ENCODE assay signal across 13 cellular contexts in genomic region chr2:157329524-157329923, GRCh38. TPM values are rescaled to one million over a fixed set of nuclear protein-coding genes. Genes with fewer than 3 reads are reported as not detected.
A peak's percentile ranks its signal among the peaks of the same experiment; 100 is the strongest.
DNase-seq lines count a peak whose midpoint lies in the region; ATAC-seq, FAIRE-seq and TF ChIP-seq lines count a peak whose summit lies in the region.
"Had no signal": no experiment of that assay in that cellular context is flagged by ENCODE, and none has a peak within 500 bp of the region (broad histone marks: within the 10 kb centered on the region; RNA-seq: fewer than 3 reads in every experiment).

No MANE protein-coding gene starts in this region.

- H3K36me3 ChIP-seq in liver (ENCODE audit: control insufficient read depth in 4 of 4, insufficient read depth in 3 of 4, low read depth in 1 of 4, low read length in 3 of 4) (no peaks in the 10 kb centered on the region), HepG2 (replicated peaks in 1 of 2; ENCODE audit: control insufficient read depth in 1 of 2, insufficient read depth in 2 of 2, low read length in 2 of 2) (no peaks in the 10 kb centered on the region), MG63 (no peaks in the 10 kb centered on the region)
- no peaks in the 10 kb centered on the region for H3K36me3 ChIP-seq in CD8-positive, alpha-beta T cell (ENCODE audit: insufficient read depth, low read length)
- H3K36me3 ChIP-seq: sigmoid colon, thoracic aorta had no signal

- no peak overlapping the region for H3K4me2 ChIP-seq in HepG2 (ENCODE audit: low read depth, low read length)

- BruUV-seq in HepG2 (replicated peaks; lab: Mats Ljungman, UMichigan): no TSS peak

- H3K4me3 ChIP-seq in liver (ENCODE audit: low read depth in 1 of 3, low read length in 3 of 3): no peak overlapping the region
- H3K4me3 ChIP-seq in HepG2 (replicated peaks in 1 of 3; ENCODE audit: insufficient read depth in 1 of 3, low read depth in 2 of 3, low read length in 3 of 3): no peak overlapping the region
- H3K4me3 ChIP-seq in CD8-positive, alpha-beta T cell (ENCODE audit: low read depth, low read length): no peak overlapping the region
- no peak overlapping the region for H3K4me3 ChIP-seq in MG63
- H3K4me3 ChIP-seq: sigmoid colon, thoracic aorta had no signal

- TF ChIP-seq EP300 in HepG2 (IDR thresholded peaks at IDR 0.05; ENCODE audit: low read depth in 2 of 2, low read length in 2 of 2): no peak
- no peak for TF ChIP-seq EP300 in HepG2 (CRISPR knock-in tag; IDR thresholded peaks at IDR 0.05; ENCODE audit: borderline replicate concordance)

- ATAC-seq in HepG2: no peak
- no peak for ATAC-seq in CD8-positive, alpha-beta T cell

- no peaks in the 10 kb centered on the region for H3K79me2 ChIP-seq in HepG2 (ENCODE audit: insufficient read depth, low read length)

- H3K27ac ChIP-seq in liver (ENCODE audit: low read depth in 1 of 2, low read length in 2 of 2): no peak overlapping the region
- no peak overlapping the region for H3K27ac ChIP-seq in HepG2 (ENCODE audit: extremely low read length, insufficient read depth, low read length)
- H3K27ac ChIP-seq in CD8-positive, alpha-beta T cell (ENCODE audit: low read depth, low read length): no peak overlapping the region
- H3K27ac ChIP-seq: sigmoid colon, thoracic aorta had no signal

- peaks cover 3% of the 10 kb centered on the region for H3K36me3 Mint-ChIP-seq in CD8-positive, alpha-beta T cell

- H2AFZ ChIP-seq in HepG2 (ENCODE audit: low read length): no peak overlapping the region

- TF ChIP-seq RAD21 in liver (IDR thresholded peaks at IDR 0.05) (peak in 1 of 2 donors; percentile 19), HepG2 (CRISPR knock-in tag; IDR thresholded peaks at IDR 0.05) (no peak)

- no peak overlapping the region for H3K27ac Mint-ChIP-seq in CD8-positive, alpha-beta T cell

- H3K9ac ChIP-seq in liver (ENCODE audit: low read depth in 1 of 2, low read length in 2 of 2): no peak overlapping the region
- no peak overlapping the region for H3K9ac ChIP-seq in HepG2 (ENCODE audit: insufficient read depth, low read depth, low read length)

- TF ChIP-seq CTCF in liver (IDR thresholded peaks at IDR 0.05; ENCODE audit: low read depth, low read length, missing input control): no peak
- TF ChIP-seq CTCF in HepG2 (CRISPR knock-in tag; IDR thresholded peaks at IDR 0.05): no peak
- TF ChIP-seq CTCF in CD8-positive, alpha-beta T cell (IDR thresholded peaks at IDR 0.05): no peak

- H3K4me1 Mint-ChIP-seq in CD8-positive, alpha-beta T cell (ENCODE audit: low read depth): peaks cover 69% of the 10 kb centered on the region

- in situ Hi-C loops in HepG2 (cut with HindIII; ENCODE audit: extremely low pct_ligation_motif_present, low pct_unique_long_range_greater_than_20kb): no loop called here

- intact Hi-C loops in HepG2 (cut with micrococcal nuclease; ENCODE audit: unreplicated experiment): loop anchor here (5.0 kb wide), 1 partner anchor 133 kb away; no protein-coding TSS in a partner anchor
- intact Hi-C loops in CD8-positive, alpha-beta T cell (cut with DNase I, micrococcal nuclease): loop anchor here (2.0 to 5.0 kb wide), 4 partner anchors 19 to 268 kb away; no protein-coding TSS in a partner anchor

- H3K4me1 ChIP-seq in liver (ENCODE audit: control insufficient read depth in 4 of 4, insufficient read depth in 4 of 4, low read length in 3 of 4) (peaks cover 0 to 4% (median 1%) of the 10 kb centered on the region in 4 donors), HepG2 (ENCODE audit: insufficient read depth, low read length) (no peaks in the 10 kb centered on the region)
- peaks cover 47% of the 10 kb centered on the region for H3K4me1 ChIP-seq in CD8-positive, alpha-beta T cell (ENCODE audit: insufficient read depth, low read length)

- no peak for FAIRE-seq in HepG2 (lab: Jason Lieb, UNC)

- H3K4me3 Mint-ChIP-seq in CD8-positive, alpha-beta T cell: no peak overlapping the region

- no peaks in the 10 kb centered on the region for H3K27me3 ChIP-seq in liver (ENCODE audit: control insufficient read depth in 4 of 4, insufficient read depth in 4 of 4, low read length in 3 of 4)
- H3K27me3 ChIP-seq in HepG2 (ENCODE audit: control insufficient read depth in 1 of 2, insufficient read depth in 2 of 2, low read length in 2 of 2): no peaks in the 10 kb centered on the region
- no peaks in the 10 kb centered on the region for H3K27me3 ChIP-seq in CD8-positive, alpha-beta T cell (ENCODE audit: insufficient read depth, low read length)
- no peaks in the 10 kb centered on the region for H3K27me3 ChIP-seq in MG63
- H3K27me3 ChIP-seq: sigmoid colon had no signal

- no peaks in the 10 kb centered on the region for H4K20me1 ChIP-seq in HepG2 (ENCODE audit: insufficient read depth, low read length)

- POLR2A ChIA-PET in HepG2 (lab: Yijun Ruan, JAX): no interaction called here
- POLR2A ChIA-PET in CD8-positive, alpha-beta T cell (lab: Charles Lee): interaction anchor here (1.1 to 3.2 kb wide), 3 partner anchors 110 to 295 kb away, joined by 3 to 26 read pairs (median 4); partner anchors contain the start of gene CYTIP

- WGBS in liver: 64% methylated on average over 9 of the region's 9 CpGs
- WGBS in HepG2 (ENCODE audit: low lambda C conversion rate): 38% methylated on average over 9 of the region's 9 CpGs

- no peak for TF ChIP-seq POLR2A in HepG2 (IDR thresholded peaks at IDR 0.05; ENCODE audit: insufficient read depth in 1 of 2, low read depth in 2 of 2, low read length in 2 of 2)

- no peaks in the 10 kb centered on the region for H3K9me3 Mint-ChIP-seq in CD8-positive, alpha-beta T cell

- H3K27me3 Mint-ChIP-seq in CD8-positive, alpha-beta T cell (ENCODE audit: low read depth): no peaks in the 10 kb centered on the region

- H3K9me3 ChIP-seq in liver (ENCODE audit: control insufficient read depth in 4 of 4, low read length in 3 of 4): no peaks in the 10 kb centered on the region
- no peaks in the 10 kb centered on the region for H3K9me3 ChIP-seq in HepG2 (ENCODE audit: low read length)
- H3K9me3 ChIP-seq in CD8-positive, alpha-beta T cell (ENCODE audit: low read length): no peaks in the 10 kb centered on the region
- H3K9me3 ChIP-seq in MG63: no peaks in the 10 kb centered on the region
- H3K9me3 ChIP-seq: sigmoid colon, thoracic aorta had no signal

- DNase-seq in HepG2 (ENCODE audit: low spot score): no peak
- peak; percentile 92 for DNase-seq in NCI-H748 (lab: John Stamatoyannopoulos, UW; ENCODE audit: unreplicated experiment)
- DNase-seq in kidney glomerular epithelial cell (lab: John Stamatoyannopoulos, UW): peak; percentile 28
- no peak for DNase-seq in stimulated activated CD4-positive, alpha-beta T cell treated with anti-CD3 and anti-CD28 coated beads, Interleukin-1b, Interleukin-23, amount 100 ng/mL, for 48 hours
- no peak for DNase-seq in CD8-positive, alpha-beta T cell
- DNase-seq in NCI-H226: no peak
- DNase-seq in MG63: no peak
- DNase-seq: MV-4-11, sigmoid colon had no signal

- CTCF ChIA-PET in HepG2 (lab: Yijun Ruan, JAX; ENCODE audit: low intra/inter-chr PET ratio, low total read pairs): no interaction called here
- CTCF ChIA-PET in CD8-positive, alpha-beta T cell (lab: Charles Lee): interaction anchor here (0.8 to 12.8 kb wide), 15 partner anchors 8 to 300 kb away, joined by 3 to 303 read pairs (median 4); partner anchors contain the start of gene CYTIP

TF ChIP-seq in HepG2, 621 proteins besides CTCF, POLR2A, EP300 and RAD21 (continues in another document):
- TF ChIP-seq ZNF550 (CRISPR knock-in tag; IDR thresholded peaks at IDR 0.05; ENCODE audit: borderline replicate concordance) (no peak), SMARCC2 (IDR thresholded peaks at IDR 0.05) (no peak), ZNF883 (CRISPR knock-in tag; IDR thresholded peaks at IDR 0.05; ENCODE audit: not compliant biosample characterization) (no peak), KDM3A (CRISPR knock-in tag; IDR thresholded peaks at IDR 0.05; ENCODE audit: low read depth) (no peak), KDM6A (CRISPR knock-in tag; IDR thresholded peaks at IDR 0.05; ENCODE audit: low read depth) (no peak), ATF2 (CRISPR knock-in tag; IDR thresholded peaks at IDR 0.05) (no peak)

RNA-seq across cellular contexts. Expression of gene ERMN, which starts 3.9 kb away (rescaled TPM):
- total RNA-seq in liver (under 1 TPM in 1 of 2 donors, not detected in 1; 0.08 TPM), HepG2 (2016; rRNA removed; fragmentation: Illumina TruSeq; extraction: Trizol) (not detected in 2 replicates)
- polyA plus RNA-seq in liver (under 1 TPM in 1 of 2 donors, not detected in 1; 0.05 TPM), HepG2 (2011; rRNA removed) (not detected in 2 replicates)
- total RNA-seq in HepG2 (2016; cell fraction: cytosol; rRNA removed; fragmentation: Illumina TruSeq; extraction: Trizol; ENCODE audit: low read depth): not detected in 2 replicates
- total RNA-seq in HepG2 (2016; cell fraction: insoluble cytoplasmic fraction; rRNA removed; fragmentation: Illumina TruSeq; extraction: Trizol): not detected in 2 replicates
- total RNA-seq in HepG2 (2016; cell fraction: membrane; rRNA removed; fragmentation: Illumina TruSeq; extraction: Trizol): not detected in 2 replicates
- not detected in 2 replicates for total RNA-seq in HepG2 (2016; cell fraction: nucleus; rRNA removed; fragmentation: Illumina TruSeq; extraction: Trizol)
- not detected in 2 replicates for polyA plus RNA-seq in HepG2 (2011; cell fraction: cytosol; rRNA removed)
- polyA plus RNA-seq in HepG2 (2011; cell fraction: nucleus; rRNA removed): not detected in 2 replicates
- not detected in 2 replicates for polyA plus RNA-seq in HepG2 (2012)
- not detected in 2 replicates for polyA plus RNA-seq in HepG2 (2016; cell fraction: cytosol; fragmentation: Illumina TruSeq; extraction: Trizol; ENCODE audit: low read depth)
- polyA plus RNA-seq in HepG2 (2016; cell fraction: insoluble cytoplasmic fraction; fragmentation: Illumina TruSeq; extraction: Trizol; ENCODE audit: low read depth): not detected in 2 replicates
- not detected in 2 replicates for polyA plus RNA-seq in HepG2 (2016; cell fraction: membrane; fragmentation: Illumina TruSeq; extraction: Trizol; ENCODE audit: low read depth)
- polyA plus RNA-seq in HepG2 (2016; cell fraction: nucleus; fragmentation: Illumina TruSeq; extraction: Trizol; ENCODE audit: insufficient read depth, low read depth): not detected in 2 replicates
- not detected in 2 replicates for polyA minus RNA-seq in HepG2 (2011; rRNA and poly(A)+ RNA removed; ENCODE audit: low replicate concordance)
- not detected in 2 replicates for polyA minus RNA-seq in HepG2 (2011; cell fraction: cytosol; rRNA and poly(A)+ RNA removed)
- not detected in 2 replicates for polyA minus RNA-seq in HepG2 (2011; cell fraction: nucleus; rRNA and poly(A)+ RNA removed)
- 10 to 100 TPM; 20.7 to 23.6 TPM for total RNA-seq in CD8-positive, alpha-beta T cell
- total RNA-seq in MG63 (2014; rRNA removed; shearing (Covaris generic); ENCODE audit: low replicate concordance): not detected in 2 replicates
- total RNA-seq: epithelial cell of proximal tubule had no signal
- polyA plus RNA-seq: AG04450 had no signal

Comparison
In these comparisons a context has a peak if more than half of its experiments do, and no peak if none do; other contexts are left out.
1. DNase-seq: peak in NCI-H748 (single experiment) and kidney glomerular epithelial cell (single experiment); none in HepG2 (single experiment), stimulated activated CD4-positive, alpha-beta T cell treated with anti-CD3 and anti-CD28 coated beads, Interleukin-1b, Interleukin-23, amount 100 ng/mL, for 48 hours (single experiment), CD8-positive, alpha-beta T cell (0 of 7), NCI-H226 (single experiment) and MG63 (single experiment).
2. RNA of gene ERMN, which starts 3.9 kb away (total RNA-seq): 20.7 to 23.6 TPM in CD8-positive, alpha-beta T cell; 0.08 TPM in liver, not detected in HepG2 and not detected in MG63; every median in the first group is over 10 times any median in the second.